Comparison of ENCODE assay signal across 8 cellular contexts in the genomic region with DNA sequence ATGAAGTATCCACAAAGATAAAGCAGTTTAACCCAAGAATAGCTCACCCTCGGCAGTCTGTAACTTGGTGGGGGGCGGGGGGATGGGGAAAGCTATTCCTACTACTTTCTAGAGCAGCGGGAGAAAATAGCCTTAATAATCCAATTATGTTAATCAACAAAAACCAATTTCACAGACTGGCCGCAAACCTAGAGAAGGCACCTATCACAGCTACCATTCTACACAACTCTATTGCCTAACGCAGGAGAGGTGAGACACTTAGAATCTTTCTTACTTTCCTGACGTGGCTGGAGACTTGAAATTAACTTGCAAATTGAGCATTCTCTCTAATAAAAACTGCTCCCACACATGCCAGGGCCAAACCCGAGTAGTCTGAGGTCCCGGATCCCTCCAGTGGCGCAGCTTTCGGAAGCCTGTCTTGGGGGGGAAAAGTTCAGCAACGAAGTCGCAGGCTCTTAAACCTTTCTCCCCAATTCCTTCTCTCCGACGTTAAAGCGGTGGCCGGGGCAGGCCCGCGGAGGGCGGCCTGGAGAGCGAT. TPM values are rescaled to one million over a fixed set of nuclear protein-coding genes. Genes with fewer than 3 reads are reported as not detected.
A peak's percentile ranks its signal among the peaks of the same experiment; 100 is the strongest.
DNase-seq lines count a peak whose midpoint lies in the region; ATAC-seq and TF ChIP-seq lines count a peak whose summit lies in the region.

No MANE protein-coding gene starts in this region.

- no peak for ATAC-seq in activated CD8-positive, alpha-beta memory T cell treated with anti-CD3 and anti-CD28 coated beads, Interleukin-2, amount 10 ng/mL, durations not matched to agents 7 days and 5 days

- H3K36me3 Mint-ChIP-seq in activated CD8-positive, alpha-beta memory T cell treated with anti-CD3 and anti-CD28 coated beads, Interleukin-2, amount 10 ng/mL, durations not matched to agents 7 days and 5 days = peaks cover 40% of the 10 kb centered on the region

- peak overlapping the region; percentile 75 for H3K27ac Mint-ChIP-seq in activated CD8-positive, alpha-beta memory T cell treated with anti-CD3 and anti-CD28 coated beads, Interleukin-2, amount 10 ng/mL, durations not matched to agents 7 days and 5 days

- no peaks in the 10 kb centered on the region for H3K27me3 ChIP-seq in mucosa of stomach (ENCODE audit: control insufficient read depth, insufficient read depth, low read length)

- CTCF ChIA-PET in activated CD8-positive, alpha-beta memory T cell treated with anti-CD3 and anti-CD28 coated beads, Interleukin-2, amount 10 ng/mL, durations not matched to agents 7 days and 5 days (lab: Charles Lee) = interaction anchor here (0.7 to 2.0 kb wide), 10 partner anchors 12 to 248 kb away, joined by 3 to 6 read pairs (median 4); a partner anchor contains a TSS

- H3K4me3 Mint-ChIP-seq in activated CD8-positive, alpha-beta memory T cell treated with anti-CD3 and anti-CD28 coated beads, Interleukin-2, amount 10 ng/mL, durations not matched to agents 7 days and 5 days = peak overlapping the region; percentile 89

- H3K4me1 Mint-ChIP-seq in activated CD8-positive, alpha-beta memory T cell treated with anti-CD3 and anti-CD28 coated beads, Interleukin-2, amount 10 ng/mL, durations not matched to agents 7 days and 5 days = peaks cover 42% of the 10 kb centered on the region

- no peaks in the 10 kb centered on the region for H3K27me3 Mint-ChIP-seq in activated CD8-positive, alpha-beta memory T cell treated with anti-CD3 and anti-CD28 coated beads, Interleukin-2, amount 10 ng/mL, durations not matched to agents 7 days and 5 days

- no peaks in the 10 kb centered on the region for H3K9me3 ChIP-seq in KOPT-K1 (ENCODE audit: insufficient read depth, low read length, poor library complexity, severe bottlenecking)
- no peaks in the 10 kb centered on the region for H3K9me3 ChIP-seq in mucosa of stomach (ENCODE audit: control insufficient read depth, low read length)

- H3K27ac ChIP-seq in KOPT-K1 (ENCODE audit: low read depth, low read length, poor library complexity, severe bottlenecking) = peak overlapping the region; percentile 85

- TF ChIP-seq CTCF in cardiac fibroblast (IDR thresholded peaks at IDR 0.05; ENCODE audit: low read depth, low read length) = no peak

- H3K9ac ChIP-seq in mucosa of stomach (ENCODE audit: low read length) = peak overlapping the region; percentile 74

- no peaks in the 10 kb centered on the region for H3K9me3 Mint-ChIP-seq in activated CD8-positive, alpha-beta memory T cell treated with anti-CD3 and anti-CD28 coated beads, Interleukin-2, amount 10 ng/mL, durations not matched to agents 7 days and 5 days (ENCODE audit: low read depth)

- intact Hi-C loops in posterior vena cava (cut with DNase I) = no loop called here

- peaks cover 5% of the 10 kb centered on the region for H3K4me1 ChIP-seq in mucosa of stomach (ENCODE audit: control insufficient read depth, insufficient read depth, low read length)

- H3K4me3 ChIP-seq in cardiac fibroblast (replicated peaks in 1 of 2; ENCODE audit: low read depth in 2 of 2, low read length in 2 of 2) (peak overlapping the region; percentile 93), mucosa of stomach (ENCODE audit: low read length) (peak overlapping the region; percentile 65)

- H3K36me3 ChIP-seq in KOPT-K1 (ENCODE audit: insufficient read depth, low read length) = peaks cover 41% of the 10 kb centered on the region
- H3K36me3 ChIP-seq in mucosa of stomach (ENCODE audit: control insufficient read depth, insufficient read depth, low read length) = no peaks in the 10 kb centered on the region

- DNase-seq in activated CD8-positive, alpha-beta memory T cell treated with anti-CD3 and anti-CD28 coated beads, Interleukin-2, amount 10 ng/mL, durations not matched to agents 7 days and 5 days = no peak
- no peak for DNase-seq in activated CD8-positive, alpha-beta memory T cell treated with anti-CD3 and anti-CD28 coated beads for 24 hours
- DNase-seq in cardiac fibroblast (ENCODE audit: low read depth in 2 of 2) (no peak), posterior vena cava (ENCODE audit: low spot score) (no peak), inferior parietal cortex (ENCODE audit: extremely low spot score) (no peak), NCI-H1092 (lab: John Stamatoyannopoulos, UW) (no peak)

RNA-seq across cellular contexts. Expression of a gene that starts 0.8 kb away (rescaled TPM):
- total RNA-seq in activated CD8-positive, alpha-beta memory T cell treated with anti-CD3 and anti-CD28 coated beads, Interleukin-2, amount 10 ng/mL, durations not matched to agents 7 days and 5 days = 10 to 100 TPM; 46.7 to 60.9 TPM
- total RNA-seq in posterior vena cava = 10 to 100 TPM; 36.2 to 43.8 TPM

RNA-seq across cellular contexts. Expression of a gene that starts 0.9 kb away (rescaled TPM):
- 10 to 100 TPM; 18.6 to 18.8 TPM for total RNA-seq in activated CD8-positive, alpha-beta memory T cell treated with anti-CD3 and anti-CD28 coated beads, Interleukin-2, amount 10 ng/mL, durations not matched to agents 7 days and 5 days
- 10 to 100 TPM in 1 of 2 donors, 1 to 10 TPM in 1; 7.4 to 10.9 TPM for total RNA-seq in posterior vena cava

RNA-seq across cellular contexts. Expression of a gene that starts 33.4 kb away (rescaled TPM):
- 10 to 100 TPM; 33.2 to 45.7 TPM for total RNA-seq in activated CD8-positive, alpha-beta memory T cell treated with anti-CD3 and anti-CD28 coated beads, Interleukin-2, amount 10 ng/mL, durations not matched to agents 7 days and 5 days
- 10 to 100 TPM; 20.8 to 24.0 TPM for total RNA-seq in posterior vena cava

RNA-seq across cellular contexts. Expression of a gene that starts 34.5 kb away (rescaled TPM):
- total RNA-seq in activated CD8-positive, alpha-beta memory T cell treated with anti-CD3 and anti-CD28 coated beads, Interleukin-2, amount 10 ng/mL, durations not matched to agents 7 days and 5 days = 10 to 100 TPM; 46.4 to 57.0 TPM
- 10 to 100 TPM; 38.7 to 42.9 TPM for total RNA-seq in posterior vena cava
